ENCODE assay signal across 1 cellular context in the genomic region with DNA sequence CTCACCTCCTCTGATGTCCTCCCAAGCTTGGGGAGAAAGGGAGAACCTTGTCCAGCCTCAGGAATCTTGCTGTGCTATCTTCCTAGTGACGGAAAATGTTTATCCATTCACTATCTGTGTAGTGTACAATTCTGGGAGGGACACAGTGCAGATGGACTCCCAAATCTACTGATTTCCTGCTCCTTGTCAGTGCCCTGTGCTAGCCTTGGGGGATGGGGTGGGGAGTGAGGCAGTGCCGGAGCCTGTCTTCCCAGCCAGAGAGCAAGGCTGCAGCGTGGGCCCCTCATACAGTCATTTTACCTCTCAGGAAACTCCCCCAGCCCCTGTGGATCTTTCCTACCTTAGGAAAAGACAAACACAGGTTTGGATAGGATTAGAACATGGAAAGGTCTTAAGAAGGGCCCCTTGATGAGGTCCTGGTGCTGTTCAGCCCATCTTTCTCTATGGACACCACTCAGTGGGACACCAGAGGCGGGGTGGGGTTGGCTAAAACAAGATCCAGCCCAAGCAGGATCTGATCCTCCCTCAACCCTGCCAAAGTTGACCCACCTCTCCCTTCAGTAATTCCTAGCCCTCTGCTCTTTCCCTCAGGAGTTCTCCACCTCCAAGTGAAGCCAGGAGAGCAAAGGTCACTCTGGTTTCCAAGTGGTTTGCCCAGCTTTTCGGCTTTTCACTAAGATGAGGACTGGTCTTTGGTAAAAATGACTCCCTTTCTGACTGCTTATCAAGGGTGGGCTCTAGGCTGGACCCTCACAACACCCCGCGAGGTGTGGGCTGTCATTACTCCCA.
TF ChIP-seq lines count a peak whose summit lies in the region.

No MANE protein-coding gene starts in this region.

TF ChIP-seq in GM12878, 131 proteins besides CTCF, POLR2A, EP300 and RAD21:
- TF ChIP-seq CEBPB (IDR thresholded peaks at IDR 0.05; ENCODE audit: borderline replicate concordance in 1 of 2, low read depth in 2 of 2, low read length in 2 of 2) (no peak), CHD1 (IDR thresholded peaks at IDR 0.05; ENCODE audit: low read depth, low read length) (no peak), ESRRA (IDR thresholded peaks at IDR 0.05; ENCODE audit: low read length) (no peak), CBFB (IDR thresholded peaks at IDR 0.05; ENCODE audit: low read depth) (no peak), ATF2 (IDR thresholded peaks at IDR 0.05; ENCODE audit: low read length) (no peak), KDM1A (IDR thresholded peaks at IDR 0.05; ENCODE audit: borderline replicate concordance) (no peak)
- TF ChIP-seq, protein P1, sequence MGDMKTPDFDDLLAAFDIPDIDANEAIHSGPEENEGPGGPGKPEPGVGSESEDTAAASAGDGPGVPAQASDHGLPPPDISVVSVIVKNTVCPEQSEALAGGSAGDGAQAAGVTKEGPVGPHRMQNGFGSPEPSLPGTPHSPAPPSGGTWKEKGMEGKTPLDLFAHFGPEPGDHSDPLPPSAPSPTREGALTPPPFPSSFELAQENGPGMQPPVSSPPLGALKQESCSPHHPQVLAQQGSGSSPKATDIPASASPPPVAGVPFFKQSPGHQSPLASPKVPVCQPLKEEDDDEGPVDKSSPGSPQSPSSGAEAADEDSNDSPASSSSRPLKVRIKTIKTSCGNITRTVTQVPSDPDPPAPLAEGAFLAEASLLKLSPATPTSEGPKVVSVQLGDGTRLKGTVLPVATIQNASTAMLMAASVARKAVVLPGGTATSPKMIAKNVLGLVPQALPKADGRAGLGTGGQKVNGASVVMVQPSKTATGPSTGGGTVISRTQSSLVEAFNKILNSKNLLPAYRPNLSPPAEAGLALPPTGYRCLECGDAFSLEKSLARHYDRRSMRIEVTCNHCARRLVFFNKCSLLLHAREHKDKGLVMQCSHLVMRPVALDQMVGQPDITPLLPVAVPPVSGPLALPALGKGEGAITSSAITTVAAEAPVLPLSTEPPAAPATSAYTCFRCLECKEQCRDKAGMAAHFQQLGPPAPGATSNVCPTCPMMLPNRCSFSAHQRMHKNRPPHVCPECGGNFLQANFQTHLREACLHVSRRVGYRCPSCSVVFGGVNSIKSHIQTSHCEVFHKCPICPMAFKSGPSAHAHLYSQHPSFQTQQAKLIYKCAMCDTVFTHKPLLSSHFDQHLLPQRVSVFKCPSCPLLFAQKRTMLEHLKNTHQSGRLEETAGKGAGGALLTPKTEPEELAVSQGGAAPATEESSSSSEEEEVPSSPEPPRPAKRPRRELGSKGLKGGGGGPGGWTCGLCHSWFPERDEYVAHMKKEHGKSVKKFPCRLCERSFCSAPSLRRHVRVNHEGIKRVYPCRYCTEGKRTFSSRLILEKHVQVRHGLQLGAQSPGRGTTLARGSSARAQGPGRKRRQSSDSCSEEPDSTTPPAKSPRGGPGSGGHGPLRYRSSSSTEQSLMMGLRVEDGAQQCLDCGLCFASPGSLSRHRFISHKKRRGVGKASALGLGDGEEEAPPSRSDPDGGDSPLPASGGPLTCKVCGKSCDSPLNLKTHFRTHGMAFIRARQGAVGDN (IDR thresholded peaks at IDR 0.05) = no peak
